ENCODE assay signal across 8 cellular contexts in the genomic region with DNA sequence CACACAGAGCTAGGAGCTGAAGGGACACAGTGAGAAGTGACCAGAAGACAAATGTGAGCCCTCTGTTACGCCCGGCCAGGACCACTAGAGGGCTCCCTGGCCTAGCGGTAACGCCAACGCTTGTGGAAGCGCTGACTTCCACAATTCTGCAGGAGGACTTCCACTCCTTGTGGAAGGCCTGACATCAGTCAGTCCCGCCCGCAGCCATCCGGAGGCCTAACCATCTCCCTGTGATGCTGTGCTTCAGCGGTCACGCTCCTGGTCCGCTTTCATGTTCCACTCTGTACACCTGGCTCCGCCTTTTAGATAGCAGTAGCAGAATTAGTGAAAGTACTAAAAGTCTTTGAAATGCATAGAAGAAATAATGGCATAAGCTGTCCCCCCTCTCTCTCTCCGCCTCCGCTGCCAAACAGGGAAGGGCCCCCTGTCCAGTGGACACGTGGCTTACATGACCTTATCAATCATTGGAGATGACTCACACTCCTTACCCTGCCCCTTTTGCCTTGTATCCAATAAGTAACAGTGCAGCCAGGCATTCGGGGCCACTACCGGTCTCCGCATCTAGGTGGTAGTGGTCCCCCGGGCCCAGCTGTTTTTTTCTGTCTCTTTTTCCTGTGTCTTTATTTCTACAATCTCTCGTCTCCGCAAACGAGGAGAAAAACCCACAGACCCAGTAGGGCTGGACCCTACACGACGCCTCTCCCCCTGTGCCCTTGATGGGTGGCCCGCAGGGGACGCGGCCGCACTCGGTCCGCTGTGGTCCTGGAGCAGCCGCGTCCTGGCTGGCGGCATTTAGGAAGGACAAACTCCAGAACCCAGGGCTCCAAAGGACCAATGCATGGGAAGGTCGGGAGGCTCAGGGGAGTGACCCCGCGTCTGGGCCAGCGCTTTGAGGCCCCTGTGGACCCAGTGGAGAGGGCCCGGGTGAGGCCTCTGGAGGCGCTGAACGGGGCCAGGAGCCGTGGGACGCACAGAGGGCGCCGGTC. TPM values are rescaled to one million over a fixed set of nuclear protein-coding genes. Genes with fewer than 3 reads are reported as not detected.
A peak's percentile ranks its signal among the peaks of the same experiment; 100 is the strongest.
DNase-seq lines count a peak whose midpoint lies in the region; ATAC-seq and TF ChIP-seq lines count a peak whose summit lies in the region.

No MANE protein-coding gene starts in this region.

- no peak for TF ChIP-seq POLR2A in testis (IDR thresholded peaks at IDR 0.05)

- intact Hi-C loops in testis (cut with DNase I; ENCODE audit: low total_unique reads): no loop called here

- H3K36me3 ChIP-seq in KMS-11 (ENCODE audit: insufficient read depth): no peaks in the 10 kb centered on the region
- no peaks in the 10 kb centered on the region for H3K36me3 ChIP-seq in neural progenitor cell
- no peaks in the 10 kb centered on the region for H3K36me3 ChIP-seq in testis (ENCODE audit: low read depth, missing control alignments)

- H3K27me3 ChIP-seq in KMS-11 (ENCODE audit: insufficient read depth, low read depth) (no peaks in the 10 kb centered on the region), neural progenitor cell (peaks cover 32% of the 10 kb centered on the region), testis (no peaks in the 10 kb centered on the region)

- H3K79me2 ChIP-seq in KMS-11 (ENCODE audit: insufficient read depth, low read depth) (no peaks in the 10 kb centered on the region), neural progenitor cell (ENCODE audit: low read depth) (no peaks in the 10 kb centered on the region)

- peak; percentile 48 for TF ChIP-seq CTCF in KMS-11 (conservative IDR thresholded peaks at IDR 0.05; ENCODE audit: low read depth, low read length)
- TF ChIP-seq CTCF in foreskin fibroblast (IDR thresholded peaks at IDR 0.05; ENCODE audit: low read depth, low read length): peak; percentile 91
- TF ChIP-seq CTCF in neural progenitor cell (IDR thresholded peaks at IDR 0.05): peak; percentile 86
- TF ChIP-seq CTCF in testis (IDR thresholded peaks at IDR 0.05): peak; percentile 71 to 80 (median 77)

- H3K27ac ChIP-seq in KMS-11 (no peak overlapping the region), neural progenitor cell (no peak overlapping the region), testis (no peak overlapping the region)

- peaks cover 2% of the 10 kb centered on the region for H3K36me3 Mint-ChIP-seq in neural progenitor cell

- peak overlapping the region; percentile 85 for H3K27ac Mint-ChIP-seq in neural progenitor cell

- H3K4me2 ChIP-seq in KMS-11 (peak overlapping the region; percentile 46; the same call in 1 of the 2 replicates), neural progenitor cell (peak overlapping the region; percentile 93)

- 25 to 43% methylated on average over 35 to 45 of the region's 45 CpGs for WGBS in testis, 2 donors

- H2AFZ ChIP-seq in KMS-11 (ENCODE audit: low read depth) (peak overlapping the region; percentile 58; the same call in 1 of the 2 replicates), neural progenitor cell (replicated peaks) (peak overlapping the region; percentile 78)

- H3K4me1 Mint-ChIP-seq in neural progenitor cell: peaks cover 28% of the 10 kb centered on the region

- H4K20me1 ChIP-seq in KMS-11 (ENCODE audit: insufficient read depth) (no peaks in the 10 kb centered on the region), neural progenitor cell (ENCODE audit: low read depth) (no peaks in the 10 kb centered on the region)

- peaks cover 6% of the 10 kb centered on the region for H3K4me1 ChIP-seq in KMS-11 (ENCODE audit: low read depth, poor library complexity, severe bottlenecking)
- H3K4me1 ChIP-seq in neural progenitor cell: peaks cover 10% of the 10 kb centered on the region
- peaks cover 8% of the 10 kb centered on the region for H3K4me1 ChIP-seq in testis

- H3K9ac ChIP-seq in KMS-11 (no peak overlapping the region), neural progenitor cell (no peak overlapping the region)

- DNase-seq in DMS114 treated with DMSO at 0.1 percent for 48 hours (lab: John Stamatoyannopoulos, UW; ENCODE audit: unreplicated experiment) (peak; percentile 59), RPMI8226 (peak; percentile 80), foreskin fibroblast (peak; percentile 86 to 95), neural progenitor cell (ENCODE audit: low spot score) (peak; percentile 93), testis (peak; percentile 91)
- DNase-seq in activated effector memory CD4-positive, alpha-beta T cell treated with Interleukin-2 at 50 U/mL for 16 hours: peak; percentile 37

- peaks cover 8% of the 10 kb centered on the region for H3F3A ChIP-seq in neural progenitor cell (ENCODE audit: low read depth)

- H3K9me3 ChIP-seq in neural progenitor cell (ENCODE audit: low read depth): no peaks in the 10 kb centered on the region
- no peaks in the 10 kb centered on the region for H3K9me3 ChIP-seq in testis

- H3K4me3 ChIP-seq in KMS-11 (IDR thresholded peaks at IDR 0.05; ENCODE audit: insufficient read depth, low read depth, low read length) (no peak overlapping the region), foreskin fibroblast (ENCODE audit: low read depth in 1 of 2, low read length in 2 of 2) (no peak overlapping the region), neural progenitor cell (peak overlapping the region; percentile 63), testis (peak overlapping the region; percentile 34 to 56)

- peak; percentile 52 for ATAC-seq in GM21619 (IDR thresholded peaks at IDR 0.05; ENCODE audit: unreplicated experiment)

- H3K27me3 Mint-ChIP-seq in neural progenitor cell (ENCODE audit: insufficient read depth, low read depth): peaks cover 17% of the 10 kb centered on the region

- peak overlapping the region; percentile 83 for H3K4me3 Mint-ChIP-seq in neural progenitor cell

- H3K9me3 Mint-ChIP-seq in neural progenitor cell: peaks cover 9% of the 10 kb centered on the region

RNA-seq across cellular contexts. Expression of gene RPL32, which starts 27.0 kb away (rescaled TPM):
- total RNA-seq in neural progenitor cell (ENCODE audit: low replicate concordance): 1,028 and 2,309 TPM in 2 replicates
- total RNA-seq in testis: 100 to 1,000 TPM; 435 to 713 TPM
- polyA plus RNA-seq in testis (ENCODE audit: insufficient read depth, low read depth, low replicate concordance): 1,578 TPM

Comparison
In these comparisons a context has a peak if more than half of its experiments do, and no peak if none do; other contexts are left out.
1. DNase-seq: peak in every context shown above with its lines; median percentile 93 in neural progenitor cell; 91 in testis; 90 in foreskin fibroblast; 80 in RPMI8226; 59 in DMS114 treated with DMSO at 0.1 percent for 48 hours; 37 in activated effector memory CD4-positive, alpha-beta T cell treated with Interleukin-2 at 50 U/mL for 16 hours.
2. H3K4me3 ChIP-seq: peak in neural progenitor cell (single experiment) and testis (2 of 2); none in KMS-11 (single experiment) and foreskin fibroblast (0 of 2).
3. Peak in every context shown above with its lines, with median percentiles within 50 percentile points of each other: CTCF ChIP-seq.